ENCODE assay signal across 8 cellular contexts in genomic region chr9:92808726-92809451, GRCh38. TPM values are rescaled to one million over a fixed set of nuclear protein-coding genes. Genes with fewer than 3 reads are reported as not detected.
DNase-seq lines count a peak whose midpoint lies in the region; ATAC-seq lines count a peak whose summit lies in the region.

No MANE protein-coding gene starts in this region.

- ATAC-seq in right cardiac atrium = peak; percentile 78 to 87
- no peak for ATAC-seq in HG02885 (IDR thresholded peaks at IDR 0.05; ENCODE audit: poor library complexity, unreplicated experiment)

- DNase-seq in DMS114 treated with DMSO at 0.1 percent for 48 hours (lab: John Stamatoyannopoulos, UW; ENCODE audit: unreplicated experiment) = peak; percentile 16
- DNase-seq in SJSA1 (ENCODE audit: low read depth in 1 of 2, low spot score in 2 of 2) = peak; percentile 21 to 57
- DNase-seq in amniotic stem cell (lab: John Stamatoyannopoulos, UW) = peak; percentile 34
- DNase-seq in right cardiac atrium = peak; percentile 74 to 87 (median 86)
- peak; percentile 34 for DNase-seq in renal cortical epithelial cell (ENCODE audit: low read depth)
- DNase-seq in GM19238 (ENCODE audit: insufficient read length, low spot score) = no peak

- H3K36me3 ChIP-seq in HUES48 (ENCODE audit: control insufficient read depth, insufficient read depth, low read length) = no peaks in the 10 kb centered on the region
- no peaks in the 10 kb centered on the region for H3K36me3 ChIP-seq in SJSA1

- H3K27me3 ChIP-seq in HUES48 (ENCODE audit: control insufficient read depth, insufficient read depth, low read length) (peaks cover 99% of the 10 kb centered on the region), SJSA1 (replicated peaks) (peaks cover 62% of the 10 kb centered on the region), right cardiac atrium (ENCODE audit: control insufficient read depth, insufficient read depth) (no peaks in the 10 kb centered on the region)

- 1% methylated on average over 60 of the region's 60 CpGs for WGBS in right cardiac atrium

- H3K4me1 ChIP-seq in HUES48 (ENCODE audit: control insufficient read depth, insufficient read depth, low read length) (no peaks in the 10 kb centered on the region), SJSA1 (replicated peaks) (peaks cover 8% of the 10 kb centered on the region), right cardiac atrium (ENCODE audit: control insufficient read depth, insufficient read depth, low read length) (no peaks in the 10 kb centered on the region)

- H3K4me3 ChIP-seq in HUES48 (ENCODE audit: low read depth, low read length) = peak overlapping the region; percentile 59
- no peak overlapping the region for H3K4me3 ChIP-seq in SJSA1
- H3K4me3 ChIP-seq in right cardiac atrium (ENCODE audit: low read length) = peak overlapping the region; percentile 25

- intact Hi-C loops in right cardiac atrium (cut with DNase I) = no loop called here

- H3K27ac ChIP-seq in HUES48 (ENCODE audit: low read depth, low read length) (no peak overlapping the region), SJSA1 (no peak overlapping the region), right cardiac atrium (ENCODE audit: low read length) (no peak overlapping the region)

- no peak overlapping the region for H3K9ac ChIP-seq in HUES48 (ENCODE audit: low read depth, low read length)

- no peaks in the 10 kb centered on the region for H3K9me3 ChIP-seq in HUES48 (ENCODE audit: control insufficient read depth, insufficient read depth, low read length)
- no peaks in the 10 kb centered on the region for H3K9me3 ChIP-seq in SJSA1 (replicated peaks)
- H3K9me3 ChIP-seq in right cardiac atrium (ENCODE audit: control insufficient read depth, low read length) = no peaks in the 10 kb centered on the region

RNA-seq across cellular contexts. Expression of gene BICD2, which starts 44.3 kb away (rescaled TPM):
- total RNA-seq in SJSA1 (2014; rRNA removed; shearing (Covaris generic)) = 60.1 and 67.4 TPM in 2 replicates
- total RNA-seq in right cardiac atrium = 10 to 100 TPM; 29.5 to 36.0 (median 33.8) TPM
- polyA plus RNA-seq in right cardiac atrium = 20.0 TPM
- total RNA-seq in renal cortical epithelial cell = 50.5 and 70.7 TPM in 2 replicates
